Comparison of ENCODE assay signal across 1 cellular context in genomic region chr5:148806520-148806931, GRCh38.
A peak's percentile ranks its signal among the peaks of the same experiment; 100 is the strongest.
TF ChIP-seq lines count a peak whose summit lies in the region.

No MANE protein-coding gene starts in this region.

TF ChIP-seq in K562, 482 proteins besides CTCF, POLR2A, EP300 and RAD21 (continued from another document and continues in another):
- TF ChIP-seq, protein P1, sequence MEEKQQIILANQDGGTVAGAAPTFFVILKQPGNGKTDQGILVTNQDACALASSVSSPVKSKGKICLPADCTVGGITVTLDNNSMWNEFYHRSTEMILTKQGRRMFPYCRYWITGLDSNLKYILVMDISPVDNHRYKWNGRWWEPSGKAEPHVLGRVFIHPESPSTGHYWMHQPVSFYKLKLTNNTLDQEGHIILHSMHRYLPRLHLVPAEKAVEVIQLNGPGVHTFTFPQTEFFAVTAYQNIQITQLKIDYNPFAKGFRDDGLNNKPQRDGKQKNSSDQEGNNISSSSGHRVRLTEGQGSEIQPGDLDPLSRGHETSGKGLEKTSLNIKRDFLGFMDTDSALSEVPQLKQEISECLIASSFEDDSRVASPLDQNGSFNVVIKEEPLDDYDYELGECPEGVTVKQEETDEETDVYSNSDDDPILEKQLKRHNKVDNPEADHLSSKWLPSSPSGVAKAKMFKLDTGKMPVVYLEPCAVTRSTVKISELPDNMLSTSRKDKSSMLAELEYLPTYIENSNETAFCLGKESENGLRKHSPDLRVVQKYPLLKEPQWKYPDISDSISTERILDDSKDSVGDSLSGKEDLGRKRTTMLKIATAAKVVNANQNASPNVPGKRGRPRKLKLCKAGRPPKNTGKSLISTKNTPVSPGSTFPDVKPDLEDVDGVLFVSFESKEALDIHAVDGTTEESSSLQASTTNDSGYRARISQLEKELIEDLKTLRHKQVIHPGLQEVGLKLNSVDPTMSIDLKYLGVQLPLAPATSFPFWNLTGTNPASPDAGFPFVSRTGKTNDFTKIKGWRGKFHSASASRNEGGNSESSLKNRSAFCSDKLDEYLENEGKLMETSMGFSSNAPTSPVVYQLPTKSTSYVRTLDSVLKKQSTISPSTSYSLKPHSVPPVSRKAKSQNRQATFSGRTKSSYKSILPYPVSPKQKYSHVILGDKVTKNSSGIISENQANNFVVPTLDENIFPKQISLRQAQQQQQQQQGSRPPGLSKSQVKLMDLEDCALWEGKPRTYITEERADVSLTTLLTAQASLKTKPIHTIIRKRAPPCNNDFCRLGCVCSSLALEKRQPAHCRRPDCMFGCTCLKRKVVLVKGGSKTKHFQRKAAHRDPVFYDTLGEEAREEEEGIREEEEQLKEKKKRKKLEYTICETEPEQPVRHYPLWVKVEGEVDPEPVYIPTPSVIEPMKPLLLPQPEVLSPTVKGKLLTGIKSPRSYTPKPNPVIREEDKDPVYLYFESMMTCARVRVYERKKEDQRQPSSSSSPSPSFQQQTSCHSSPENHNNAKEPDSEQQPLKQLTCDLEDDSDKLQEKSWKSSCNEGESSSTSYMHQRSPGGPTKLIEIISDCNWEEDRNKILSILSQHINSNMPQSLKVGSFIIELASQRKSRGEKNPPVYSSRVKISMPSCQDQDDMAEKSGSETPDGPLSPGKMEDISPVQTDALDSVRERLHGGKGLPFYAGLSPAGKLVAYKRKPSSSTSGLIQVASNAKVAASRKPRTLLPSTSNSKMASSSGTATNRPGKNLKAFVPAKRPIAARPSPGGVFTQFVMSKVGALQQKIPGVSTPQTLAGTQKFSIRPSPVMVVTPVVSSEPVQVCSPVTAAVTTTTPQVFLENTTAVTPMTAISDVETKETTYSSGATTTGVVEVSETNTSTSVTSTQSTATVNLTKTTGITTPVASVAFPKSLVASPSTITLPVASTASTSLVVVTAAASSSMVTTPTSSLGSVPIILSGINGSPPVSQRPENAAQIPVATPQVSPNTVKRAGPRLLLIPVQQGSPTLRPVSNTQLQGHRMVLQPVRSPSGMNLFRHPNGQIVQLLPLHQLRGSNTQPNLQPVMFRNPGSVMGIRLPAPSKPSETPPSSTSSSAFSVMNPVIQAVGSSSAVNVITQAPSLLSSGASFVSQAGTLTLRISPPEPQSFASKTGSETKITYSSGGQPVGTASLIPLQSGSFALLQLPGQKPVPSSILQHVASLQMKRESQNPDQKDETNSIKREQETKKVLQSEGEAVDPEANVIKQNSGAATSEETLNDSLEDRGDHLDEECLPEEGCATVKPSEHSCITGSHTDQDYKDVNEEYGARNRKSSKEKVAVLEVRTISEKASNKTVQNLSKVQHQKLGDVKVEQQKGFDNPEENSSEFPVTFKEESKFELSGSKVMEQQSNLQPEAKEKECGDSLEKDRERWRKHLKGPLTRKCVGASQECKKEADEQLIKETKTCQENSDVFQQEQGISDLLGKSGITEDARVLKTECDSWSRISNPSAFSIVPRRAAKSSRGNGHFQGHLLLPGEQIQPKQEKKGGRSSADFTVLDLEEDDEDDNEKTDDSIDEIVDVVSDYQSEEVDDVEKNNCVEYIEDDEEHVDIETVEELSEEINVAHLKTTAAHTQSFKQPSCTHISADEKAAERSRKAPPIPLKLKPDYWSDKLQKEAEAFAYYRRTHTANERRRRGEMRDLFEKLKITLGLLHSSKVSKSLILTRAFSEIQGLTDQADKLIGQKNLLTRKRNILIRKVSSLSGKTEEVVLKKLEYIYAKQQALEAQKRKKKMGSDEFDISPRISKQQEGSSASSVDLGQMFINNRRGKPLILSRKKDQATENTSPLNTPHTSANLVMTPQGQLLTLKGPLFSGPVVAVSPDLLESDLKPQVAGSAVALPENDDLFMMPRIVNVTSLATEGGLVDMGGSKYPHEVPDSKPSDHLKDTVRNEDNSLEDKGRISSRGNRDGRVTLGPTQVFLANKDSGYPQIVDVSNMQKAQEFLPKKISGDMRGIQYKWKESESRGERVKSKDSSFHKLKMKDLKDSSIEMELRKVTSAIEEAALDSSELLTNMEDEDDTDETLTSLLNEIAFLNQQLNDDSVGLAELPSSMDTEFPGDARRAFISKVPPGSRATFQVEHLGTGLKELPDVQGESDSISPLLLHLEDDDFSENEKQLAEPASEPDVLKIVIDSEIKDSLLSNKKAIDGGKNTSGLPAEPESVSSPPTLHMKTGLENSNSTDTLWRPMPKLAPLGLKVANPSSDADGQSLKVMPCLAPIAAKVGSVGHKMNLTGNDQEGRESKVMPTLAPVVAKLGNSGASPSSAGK (IDR thresholded peaks at IDR 0.05): no peak; the same call in 1 of the 2 replicates
- TF ChIP-seq ZNF444 (CRISPR knock-in tag; IDR thresholded peaks at IDR 0.05) (no peak), NFIC (IDR thresholded peaks at IDR 0.05) (peak; percentile 58), POLR2AphosphoS2 (IDR thresholded peaks at IDR 0.05; ENCODE audit: low read length) (no peak), THAP7 (CRISPR knock-in tag; IDR thresholded peaks at IDR 0.05) (no peak), SP1 (CRISPR knock-in tag; IDR thresholded peaks at IDR 0.05) (no peak), RBM39 (optimal IDR thresholded peaks at IDR 0.05; ENCODE audit: low read depth, low read length) (no peak), ZNF175 (CRISPR knock-in tag; IDR thresholded peaks at IDR 0.05; ENCODE audit: low read depth) (no peak), ATF2 (CRISPR knock-in tag; IDR thresholded peaks at IDR 0.05) (no peak), CCAR2 (IDR thresholded peaks at IDR 0.05; ENCODE audit: low read depth, low read length) (no peak), RCOR1 (IDR thresholded peaks at IDR 0.05; ENCODE audit: borderline replicate concordance in 1 of 2, low read depth in 2 of 2, low read length in 2 of 2) (peak in 1 of 2 experiments; percentile 85; a peak in 2 of 4 replicates), HMG20A (CRISPR knock-in tag; conservative IDR thresholded peaks at IDR 0.05) (no peak), TAF9B (IDR thresholded peaks at IDR 0.05; ENCODE audit: partially characterized antibody) (peak; percentile 56), ERF (CRISPR knock-in tag; IDR thresholded peaks at IDR 0.05) (no peak), ZNF830 (CRISPR knock-in tag; IDR thresholded peaks at IDR 0.05) (no peak), ZNF644 (tag; IDR thresholded peaks at IDR 0.05; ENCODE audit: low read depth) (0 out of 2 replicates have a peak, but pooled peaks have one; percentile 70), JUND (IDR thresholded peaks at IDR 0.05; ENCODE audit: borderline replicate concordance, low read depth, low read length) (peak; percentile 77; the same call in 1 of the 2 replicates), JUND (tag; IDR thresholded peaks at IDR 0.05; ENCODE audit: borderline replicate concordance, low read depth, low read length) (peak; percentile 88; the same call in 2 of the 3 replicates), ATF7 (IDR thresholded peaks at IDR 0.05) (peak; percentile 73), FOXK2 (conservative IDR thresholded peaks at IDR 0.05 in 1 of 2, IDR thresholded peaks at IDR 0.05 in 1 of 2; ENCODE audit: low read depth in 2 of 2) (peak; percentile 31 to 66), ZC3H11A (IDR thresholded peaks at IDR 0.05; ENCODE audit: low read depth, low read length) (no peak), ZNF586 (CRISPR knock-in tag; conservative IDR thresholded peaks at IDR 0.05) (no peak), ZNF695 (CRISPR knock-in tag; IDR thresholded peaks at IDR 0.05) (no peak)
- TF ChIP-seq, protein P2, sequence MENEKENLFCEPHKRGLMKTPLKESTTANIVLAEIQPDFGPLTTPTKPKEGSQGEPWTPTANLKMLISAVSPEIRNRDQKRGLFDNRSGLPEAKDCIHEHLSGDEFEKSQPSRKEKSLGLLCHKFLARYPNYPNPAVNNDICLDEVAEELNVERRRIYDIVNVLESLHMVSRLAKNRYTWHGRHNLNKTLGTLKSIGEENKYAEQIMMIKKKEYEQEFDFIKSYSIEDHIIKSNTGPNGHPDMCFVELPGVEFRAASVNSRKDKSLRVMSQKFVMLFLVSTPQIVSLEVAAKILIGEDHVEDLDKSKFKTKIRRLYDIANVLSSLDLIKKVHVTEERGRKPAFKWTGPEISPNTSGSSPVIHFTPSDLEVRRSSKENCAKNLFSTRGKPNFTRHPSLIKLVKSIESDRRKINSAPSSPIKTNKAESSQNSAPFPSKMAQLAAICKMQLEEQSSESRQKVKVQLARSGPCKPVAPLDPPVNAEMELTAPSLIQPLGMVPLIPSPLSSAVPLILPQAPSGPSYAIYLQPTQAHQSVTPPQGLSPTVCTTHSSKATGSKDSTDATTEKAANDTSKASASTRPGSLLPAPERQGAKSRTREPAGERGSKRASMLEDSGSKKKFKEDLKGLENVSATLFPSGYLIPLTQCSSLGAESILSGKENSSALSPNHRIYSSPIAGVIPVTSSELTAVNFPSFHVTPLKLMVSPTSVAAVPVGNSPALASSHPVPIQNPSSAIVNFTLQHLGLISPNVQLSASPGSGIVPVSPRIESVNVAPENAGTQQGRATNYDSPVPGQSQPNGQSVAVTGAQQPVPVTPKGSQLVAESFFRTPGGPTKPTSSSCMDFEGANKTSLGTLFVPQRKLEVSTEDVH (IDR thresholded peaks at IDR 0.05; ENCODE audit: low read depth, partially characterized antibody): peak; percentile 42
- TF ChIP-seq, protein P3, sequence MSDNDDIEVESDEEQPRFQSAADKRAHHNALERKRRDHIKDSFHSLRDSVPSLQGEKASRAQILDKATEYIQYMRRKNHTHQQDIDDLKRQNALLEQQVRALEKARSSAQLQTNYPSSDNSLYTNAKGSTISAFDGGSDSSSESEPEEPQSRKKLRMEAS (CRISPR knock-in tag; IDR thresholded peaks at IDR 0.05): no peak
- TF ChIP-seq, protein P4, sequence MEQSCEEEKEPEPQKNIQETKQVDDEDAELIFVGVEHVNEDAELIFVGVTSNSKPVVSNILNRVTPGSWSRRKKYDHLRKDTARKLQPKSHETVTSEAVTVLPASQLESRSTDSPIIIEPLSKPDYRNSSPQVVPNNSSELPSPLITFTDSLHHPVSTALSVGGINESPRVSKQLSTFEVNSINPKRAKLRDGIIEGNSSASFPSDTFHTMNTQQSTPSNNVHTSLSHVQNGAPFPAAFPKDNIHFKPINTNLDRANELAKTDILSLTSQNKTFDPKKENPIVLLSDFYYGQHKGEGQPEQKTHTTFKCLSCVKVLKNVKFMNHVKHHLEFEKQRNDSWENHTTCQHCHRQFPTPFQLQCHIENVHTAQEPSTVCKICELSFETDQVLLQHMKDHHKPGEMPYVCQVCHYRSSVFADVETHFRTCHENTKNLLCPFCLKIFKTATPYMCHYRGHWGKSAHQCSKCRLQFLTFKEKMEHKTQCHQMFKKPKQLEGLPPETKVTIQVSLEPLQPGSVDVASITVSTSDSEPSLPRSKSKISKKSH (CRISPR knock-in tag; IDR thresholded peaks at IDR 0.05): no peak
- TF ChIP-seq, protein P5, sequence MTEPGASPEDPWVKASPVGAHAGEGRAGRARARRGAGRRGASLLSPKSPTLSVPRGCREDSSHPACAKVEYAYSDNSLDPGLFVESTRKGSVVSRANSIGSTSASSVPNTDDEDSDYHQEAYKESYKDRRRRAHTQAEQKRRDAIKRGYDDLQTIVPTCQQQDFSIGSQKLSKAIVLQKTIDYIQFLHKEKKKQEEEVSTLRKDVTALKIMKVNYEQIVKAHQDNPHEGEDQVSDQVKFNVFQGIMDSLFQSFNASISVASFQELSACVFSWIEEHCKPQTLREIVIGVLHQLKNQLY (CRISPR knock-in tag; conservative IDR thresholded peaks at IDR 0.05): no peak
- TF ChIP-seq, protein P6, sequence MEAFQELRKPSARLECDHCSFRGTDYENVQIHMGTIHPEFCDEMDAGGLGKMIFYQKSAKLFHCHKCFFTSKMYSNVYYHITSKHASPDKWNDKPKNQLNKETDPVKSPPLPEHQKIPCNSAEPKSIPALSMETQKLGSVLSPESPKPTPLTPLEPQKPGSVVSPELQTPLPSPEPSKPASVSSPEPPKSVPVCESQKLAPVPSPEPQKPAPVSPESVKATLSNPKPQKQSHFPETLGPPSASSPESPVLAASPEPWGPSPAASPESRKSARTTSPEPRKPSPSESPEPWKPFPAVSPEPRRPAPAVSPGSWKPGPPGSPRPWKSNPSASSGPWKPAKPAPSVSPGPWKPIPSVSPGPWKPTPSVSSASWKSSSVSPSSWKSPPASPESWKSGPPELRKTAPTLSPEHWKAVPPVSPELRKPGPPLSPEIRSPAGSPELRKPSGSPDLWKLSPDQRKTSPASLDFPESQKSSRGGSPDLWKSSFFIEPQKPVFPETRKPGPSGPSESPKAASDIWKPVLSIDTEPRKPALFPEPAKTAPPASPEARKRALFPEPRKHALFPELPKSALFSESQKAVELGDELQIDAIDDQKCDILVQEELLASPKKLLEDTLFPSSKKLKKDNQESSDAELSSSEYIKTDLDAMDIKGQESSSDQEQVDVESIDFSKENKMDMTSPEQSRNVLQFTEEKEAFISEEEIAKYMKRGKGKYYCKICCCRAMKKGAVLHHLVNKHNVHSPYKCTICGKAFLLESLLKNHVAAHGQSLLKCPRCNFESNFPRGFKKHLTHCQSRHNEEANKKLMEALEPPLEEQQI (IDR thresholded peaks at IDR 0.05): 0 out of 2 replicates have a peak, but pooled peaks have one; percentile 66
- TF ChIP-seq, protein P7, sequence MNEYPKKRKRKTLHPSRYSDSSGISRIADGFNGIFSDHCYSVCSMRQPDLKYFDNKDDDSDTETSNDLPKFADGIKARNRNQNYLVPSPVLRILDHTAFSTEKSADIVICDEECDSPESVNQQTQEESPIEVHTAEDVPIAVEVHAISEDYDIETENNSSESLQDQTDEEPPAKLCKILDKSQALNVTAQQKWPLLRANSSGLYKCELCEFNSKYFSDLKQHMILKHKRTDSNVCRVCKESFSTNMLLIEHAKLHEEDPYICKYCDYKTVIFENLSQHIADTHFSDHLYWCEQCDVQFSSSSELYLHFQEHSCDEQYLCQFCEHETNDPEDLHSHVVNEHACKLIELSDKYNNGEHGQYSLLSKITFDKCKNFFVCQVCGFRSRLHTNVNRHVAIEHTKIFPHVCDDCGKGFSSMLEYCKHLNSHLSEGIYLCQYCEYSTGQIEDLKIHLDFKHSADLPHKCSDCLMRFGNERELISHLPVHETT (CRISPR knock-in tag; conservative IDR thresholded peaks at IDR 0.05 in 1 of 2, IDR thresholded peaks at IDR 0.05 in 1 of 2): peak in 1 of 2 experiments; percentile 73; a peak in 2 of 4 replicates
- TF ChIP-seq, protein P8, sequence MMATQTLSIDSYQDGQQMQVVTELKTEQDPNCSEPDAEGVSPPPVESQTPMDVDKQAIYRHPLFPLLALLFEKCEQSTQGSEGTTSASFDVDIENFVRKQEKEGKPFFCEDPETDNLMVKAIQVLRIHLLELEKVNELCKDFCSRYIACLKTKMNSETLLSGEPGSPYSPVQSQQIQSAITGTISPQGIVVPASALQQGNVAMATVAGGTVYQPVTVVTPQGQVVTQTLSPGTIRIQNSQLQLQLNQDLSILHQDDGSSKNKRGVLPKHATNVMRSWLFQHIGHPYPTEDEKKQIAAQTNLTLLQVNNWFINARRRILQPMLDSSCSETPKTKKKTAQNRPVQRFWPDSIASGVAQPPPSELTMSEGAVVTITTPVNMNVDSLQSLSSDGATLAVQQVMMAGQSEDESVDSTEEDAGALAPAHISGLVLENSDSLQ (IDR thresholded peaks at IDR 0.05): peak; percentile 44; the same call in 1 of the 2 replicates
